23 cellular contexts compared by ENCODE assay signal in the genomic region with DNA sequence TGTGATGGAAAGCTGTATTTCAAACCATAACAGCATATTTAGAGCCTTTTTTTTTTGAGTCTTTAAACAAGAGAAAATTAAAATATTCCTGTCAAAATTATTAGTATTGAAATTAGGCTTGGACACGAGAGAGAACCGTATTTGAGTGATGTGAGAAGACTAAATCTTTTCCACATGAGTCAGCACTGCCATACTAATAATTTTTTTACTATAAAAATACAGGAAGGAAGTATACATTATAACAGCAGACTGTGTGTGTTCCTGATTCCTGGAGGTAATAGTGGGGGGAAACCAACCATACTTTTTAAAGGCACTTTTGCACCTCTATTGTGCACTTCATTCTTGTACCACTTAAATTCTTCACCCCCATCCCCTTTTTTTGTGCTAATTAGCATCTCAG. TPM values are rescaled to one million over a fixed set of nuclear protein-coding genes. Genes with fewer than 3 reads are reported as not detected.
DNase-seq lines count a peak whose midpoint lies in the region; ATAC-seq, FAIRE-seq and TF ChIP-seq lines count a peak whose summit lies in the region.
"Had no signal": no experiment of that assay in that cellular context is flagged by ENCODE, and none has a peak within 500 bp of the region (broad histone marks: within the 10 kb centered on the region; RNA-seq: fewer than 3 reads in every experiment).

No MANE protein-coding gene starts in this region.

- ATAC-seq in SK-N-SH treated with all-trans-retinoic acid at 6 μM for 48 hours: peak; percentile 40; the same call in 1 of the 3 replicates
- ATAC-seq in GM21423 (IDR thresholded peaks at IDR 0.05; ENCODE audit: unreplicated experiment): no peak
- ATAC-seq: HCT116 had no signal

- no peak overlapping the region for H3K27ac ChIP-seq in SK-N-SH (ENCODE audit: low read depth in 2 of 2, low read length in 1 of 2)
- H3K27ac ChIP-seq: KMS-11, Peyer's patch, SJSA1 had no signal

- no peak for TF ChIP-seq EP300 in SK-N-SH (IDR thresholded peaks at IDR 0.05; ENCODE audit: borderline replicate concordance in 1 of 2, low read depth in 1 of 2, low read length in 1 of 2)

- no peak overlapping the region for H3K4me2 ChIP-seq in SK-N-SH
- H3K4me2 ChIP-seq: KMS-11 had no signal

- H3K9me3 ChIP-seq in SK-N-SH: no peaks in the 10 kb centered on the region
- H3K9me3 ChIP-seq: BE2C, Peyer's patch, SJSA1 had no signal

- WGBS in SK-N-SH (ENCODE audit: low lambda C conversion rate): 49% methylated on average over 2 of the region's 2 CpGs

- TF ChIP-seq CTCF in SK-N-SH (IDR thresholded peaks at IDR 0.05): no peak
- no peak for TF ChIP-seq CTCF in bronchial epithelial cell (IDR thresholded peaks at IDR 0.05; ENCODE audit: insufficient read depth, low read length, severe bottlenecking)
- TF ChIP-seq CTCF in osteocyte (IDR thresholded peaks at IDR 0.05): no peak

- H3K9me3 Mint-ChIP-seq in osteocyte (ENCODE audit: unreplicated experiment): no peaks in the 10 kb centered on the region
- H3K9me3 Mint-ChIP-seq: CD4-positive, CD25-positive, alpha-beta regulatory T cell had no signal

- no peak for FAIRE-seq in bronchial epithelial cell (lab: Jason Lieb, UNC)
- FAIRE-seq: GM12892 had no signal

- CTCF ChIA-PET in SK-N-SH (lab: Yijun Ruan, JAX): no interaction called here

- peaks cover 32% of the 10 kb centered on the region for H3K36me3 Mint-ChIP-seq in osteocyte (ENCODE audit: unreplicated experiment)

- no peak overlapping the region for H3K4me3 Mint-ChIP-seq in osteocyte (ENCODE audit: unreplicated experiment)
- H3K4me3 Mint-ChIP-seq: CD4-positive, CD25-positive, alpha-beta regulatory T cell had no signal

- DNase-seq in SK-N-SH: no peak
- DNase-seq in Kasumi-1 (lab: John Stamatoyannopoulos, UW): peak; percentile 17 to 27
- DNase-seq in bronchial epithelial cell (ENCODE audit: low read depth): peak; percentile 5
- no peak for DNase-seq in osteocyte (ENCODE audit: extremely low spot score, unreplicated experiment)
- DNase-seq in occipital lobe (lab: John Stamatoyannopoulos, UW): no peak
- no peak for DNase-seq in NCI-H774 (lab: John Stamatoyannopoulos, UW)
- DNase-seq: 8988T; BE2C; CD4-positive, CD25-positive, alpha-beta regulatory T cell; COR-L47; DMS79; GOT3; IMR-90; NCI-H1417; NCI-H187 treated with DMSO at 0.1 percent for 48 hours; NCI-H2107; Peyer's patch had no signal

- H3K4me1 Mint-ChIP-seq in osteocyte (ENCODE audit: unreplicated experiment): peaks cover 13% of the 10 kb centered on the region

- peaks cover 15% of the 10 kb centered on the region for H3F3A ChIP-seq in SK-N-SH (replicated peaks; ENCODE audit: insufficient read depth)

- H2AFZ ChIP-seq in SK-N-SH (ENCODE audit: low read depth): no peak overlapping the region

- H3K27me3 ChIP-seq in SK-N-SH (ENCODE audit: insufficient read depth) (no peaks in the 10 kb centered on the region), bronchial epithelial cell (ENCODE audit: control insufficient read depth, insufficient read depth, low read length) (no peaks in the 10 kb centered on the region)
- H3K27me3 ChIP-seq: BE2C, Peyer's patch, SJSA1 had no signal

- POLR2A ChIA-PET in SK-N-SH (lab: Yijun Ruan, JAX): no interaction called here

- H3K36me3 ChIP-seq in SK-N-SH (replicated peaks in 1 of 2; ENCODE audit: control insufficient read depth in 1 of 2, insufficient read depth in 2 of 2, low read length in 1 of 2) (peaks cover 60 to 73% of the 10 kb centered on the region in 2 experiments), bronchial epithelial cell (ENCODE audit: control insufficient read depth, insufficient read depth, low read length) (peaks cover 2% of the 10 kb centered on the region)

- no peak overlapping the region for H3K9ac ChIP-seq in SK-N-SH
- H3K9ac ChIP-seq: KMS-11 had no signal

- no peaks in the 10 kb centered on the region; the same call in 1 of the 2 replicates for H3K9me2 ChIP-seq in SK-N-SH

- H3K4me3 ChIP-seq in SK-N-SH (ENCODE audit: low read depth in 2 of 2, low read length in 1 of 2): no peak overlapping the region
- no peak overlapping the region for H3K4me3 ChIP-seq in bronchial epithelial cell (ENCODE audit: low read depth, low read length)
- H3K4me3 ChIP-seq: Peyer's patch, SJSA1 had no signal

- no peaks in the 10 kb centered on the region for H3K79me2 ChIP-seq in SK-N-SH (ENCODE audit: insufficient read depth)

- peaks cover 0 to 13% of the 10 kb centered on the region in 2 experiments; a peak in 2 of 4 replicates for H3K4me1 ChIP-seq in SK-N-SH (ENCODE audit: control insufficient read depth in 1 of 2, insufficient read depth in 2 of 2, low read depth in 1 of 2, low read length in 1 of 2)
- H3K4me1 ChIP-seq: BE2C, Peyer's patch, SJSA1 had no signal

- no peaks in the 10 kb centered on the region for H4K20me1 ChIP-seq in SK-N-SH (ENCODE audit: insufficient read depth)

- H3K27ac Mint-ChIP-seq in osteocyte (ENCODE audit: unreplicated experiment): peak overlapping the region; percentile 41
- H3K27ac Mint-ChIP-seq: CD4-positive, CD25-positive, alpha-beta regulatory T cell had no signal

- H3K27me3 Mint-ChIP-seq in osteocyte (ENCODE audit: unreplicated experiment): no peaks in the 10 kb centered on the region
- H3K27me3 Mint-ChIP-seq: CD4-positive, CD25-positive, alpha-beta regulatory T cell had no signal

- TF ChIP-seq RAD21 in SK-N-SH (IDR thresholded peaks at IDR 0.05; ENCODE audit: low read length): no peak

TF ChIP-seq in SK-N-SH treated with all-trans-retinoic acid at 6 μM for 48 hours, 23 proteins besides CTCF, POLR2A, EP300 and RAD21 (continues in another document):
- TF ChIP-seq PATZ1 (CRISPR knock-in tag; IDR thresholded peaks at IDR 0.05; ENCODE audit: borderline replicate concordance) (no peak), ZFP3 (CRISPR knock-in tag; IDR thresholded peaks at IDR 0.05) (no peak)

TF ChIP-seq in SK-N-SH, 30 proteins besides CTCF, POLR2A, EP300 and RAD21 (continues in another document):
- TF ChIP-seq ELF1 (IDR thresholded peaks at IDR 0.05) (no peak), PBX3 (IDR thresholded peaks at IDR 0.05) (no peak), TAF1 (IDR thresholded peaks at IDR 0.05; ENCODE audit: borderline replicate concordance, low read depth, low read length) (no peak), CHD2 (IDR thresholded peaks at IDR 0.05; ENCODE audit: low read length, partially characterized antibody) (no peak), ZBTB33 (IDR thresholded peaks at IDR 0.05; ENCODE audit: borderline replicate concordance, low read depth) (no peak), TCF12 (IDR thresholded peaks at IDR 0.05) (no peak), MEF2A (IDR thresholded peaks at IDR 0.05; ENCODE audit: borderline replicate concordance, low read depth) (no peak), GABPA (IDR thresholded peaks at IDR 0.05; ENCODE audit: low read depth) (no peak), RXRA (IDR thresholded peaks at IDR 0.05; ENCODE audit: borderline replicate concordance, low read depth) (no peak), NRF1 (IDR thresholded peaks at IDR 0.05; ENCODE audit: low read depth, low read length) (no peak)
- TF ChIP-seq, protein P1, sequence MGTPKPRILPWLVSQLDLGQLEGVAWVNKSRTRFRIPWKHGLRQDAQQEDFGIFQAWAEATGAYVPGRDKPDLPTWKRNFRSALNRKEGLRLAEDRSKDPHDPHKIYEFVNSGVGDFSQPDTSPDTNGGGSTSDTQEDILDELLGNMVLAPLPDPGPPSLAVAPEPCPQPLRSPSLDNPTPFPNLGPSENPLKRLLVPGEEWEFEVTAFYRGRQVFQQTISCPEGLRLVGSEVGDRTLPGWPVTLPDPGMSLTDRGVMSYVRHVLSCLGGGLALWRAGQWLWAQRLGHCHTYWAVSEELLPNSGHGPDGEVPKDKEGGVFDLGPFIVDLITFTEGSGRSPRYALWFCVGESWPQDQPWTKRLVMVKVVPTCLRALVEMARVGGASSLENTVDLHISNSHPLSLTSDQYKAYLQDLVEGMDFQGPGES (IDR thresholded peaks at IDR 0.05; ENCODE audit: low read depth, low read length): no peak

RNA-seq across cellular contexts. Expression of gene PPM1A, which starts 45.6 kb away (rescaled TPM):
- 11.6 and 12.3 TPM in 2 replicates for polyA plus RNA-seq in SK-N-SH (2012; rRNA removed)
- polyA plus RNA-seq in SK-N-SH (2012; cell fraction: cytosol; rRNA removed): 16.9 and 20.3 TPM in 2 replicates
- 12.0 and 30.7 TPM in 2 replicates for polyA plus RNA-seq in SK-N-SH (2012; cell fraction: nucleus; rRNA removed)
- total RNA-seq in bronchial epithelial cell: 30.6 and 35.5 TPM in 2 replicates
- total RNA-seq in osteocyte: 44.5 and 45.2 TPM in 2 replicates
- total RNA-seq in occipital lobe: 90.0 TPM

Comparison
In these comparisons a context has a peak if more than half of its experiments do, and no peak if none do; other contexts are left out.
1. DNase-seq: peak in Kasumi-1 (2 of 2) and bronchial epithelial cell (single experiment); none in SK-N-SH (single experiment), osteocyte (single experiment), occipital lobe (single experiment) and NCI-H774 (single experiment).